Comparison of ENCODE assay signal across 11 cellular contexts in the genomic region with DNA sequence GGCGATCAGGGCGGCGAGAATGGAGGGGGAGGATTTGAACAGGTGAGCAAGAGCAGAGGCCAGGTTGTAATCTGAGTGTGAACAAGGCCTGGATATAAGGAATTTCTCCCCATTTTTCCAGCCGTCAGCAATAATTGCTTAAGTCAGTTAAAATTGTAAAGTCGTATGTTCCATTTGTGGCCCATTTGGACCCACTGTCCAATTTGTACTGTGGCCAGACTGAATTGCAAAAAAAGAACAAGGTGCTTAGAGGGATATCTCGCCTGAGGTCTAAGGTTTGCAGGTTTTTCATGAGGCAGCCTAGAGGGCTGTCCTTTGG. TPM values are rescaled to one million over a fixed set of nuclear protein-coding genes. Genes with fewer than 3 reads are reported as not detected.
DNase-seq lines count a peak whose midpoint lies in the region; ATAC-seq and TF ChIP-seq lines count a peak whose summit lies in the region.
"Had no signal": no experiment of that assay in that cellular context is flagged by ENCODE, and none has a peak within 500 bp of the region (broad histone marks: within the 10 kb centered on the region; RNA-seq: fewer than 3 reads in every experiment).

No MANE protein-coding gene starts in this region.

- POLR2A ChIA-PET in T-cell (lab: Charles Lee): no interaction called here

- H3K4me1 Mint-ChIP-seq in activated T-cell treated with anti-CD3 and anti-CD28 coated beads, Interleukin-2, amount 50 U/mL, for 24 hours (ENCODE audit: low read depth): peaks cover 21% of the 10 kb centered on the region
- peaks cover 15 to 21% (median 18%) of the 10 kb centered on the region in 3 donors for H3K4me1 Mint-ChIP-seq in T-cell
- peaks cover 15% of the 10 kb centered on the region for H3K4me1 Mint-ChIP-seq in glutamatergic neuron (ENCODE audit: low read depth, unreplicated experiment)

- H3K4me1 ChIP-seq in subcutaneous abdominal adipose tissue (ENCODE audit: control insufficient read depth in 5 of 5, insufficient read depth in 5 of 5, low read length in 5 of 5): peaks cover 0 to 9% (median 5%) of the 10 kb centered on the region in 5 donors

- no peaks in the 10 kb centered on the region for H3K27me3 ChIP-seq in subcutaneous abdominal adipose tissue (ENCODE audit: control insufficient read depth in 5 of 5, insufficient read depth in 4 of 5, low read length in 5 of 5)
- H3K27me3 ChIP-seq: esophagus muscularis mucosa, sigmoid colon had no signal

- H3K9me3 Mint-ChIP-seq in activated T-cell treated with anti-CD3 and anti-CD28 coated beads, Interleukin-2, amount 50 U/mL, for 24 hours: no peaks in the 10 kb centered on the region
- H3K9me3 Mint-ChIP-seq in T-cell: no peaks in the 10 kb centered on the region
- peaks cover 3% of the 10 kb centered on the region for H3K9me3 Mint-ChIP-seq in glutamatergic neuron (ENCODE audit: unreplicated experiment)

- H3K9ac ChIP-seq in subcutaneous abdominal adipose tissue (ENCODE audit: low read length in 5 of 5): no peak overlapping the region

- DNase-seq in activated T-cell treated with anti-CD3 and anti-CD28 coated beads, Interleukin-2, amount 50 U/mL, for 24 hours: no peak
- DNase-seq in activated T-cell treated with anti-CD3 and anti-CD28 coated beads, Interleukin-2, amount 50 U/mL, for 1 hour: no peak
- DNase-seq in T-cell: no peak
- DNase-seq in glutamatergic neuron: no peak
- no peak for DNase-seq in KBM-7
- DNase-seq in OCI-M1 (lab: John Stamatoyannopoulos, UW): no peak

- CTCF ChIA-PET in T-cell (lab: Charles Lee): no interaction called here

- TF ChIP-seq CTCF in glutamatergic neuron (IDR thresholded peaks at IDR 0.05; ENCODE audit: partially characterized antibody, unreplicated experiment): no peak

- ATAC-seq in T-cell (replicated peaks in 1 of 4) (peak in 1 of 4 experiments; percentile 22), GM18520 (IDR thresholded peaks at IDR 0.05; ENCODE audit: unreplicated experiment) (no peak)

- in situ Hi-C loops in KBM-7 (cut with MboI; ENCODE audit: low pct_unique_long_range_greater_than_20kb, low sequenced_read_pairs): no loop called here

- H3K27ac ChIP-seq in subcutaneous abdominal adipose tissue (ENCODE audit: low read depth, low read length): no peak overlapping the region
- H3K27ac ChIP-seq: esophagus muscularis mucosa, sigmoid colon had no signal

- H3K36me3 ChIP-seq in subcutaneous abdominal adipose tissue (ENCODE audit: control insufficient read depth in 5 of 5, insufficient read depth in 5 of 5, low read length in 5 of 5): no peaks in the 10 kb centered on the region
- H3K36me3 ChIP-seq: esophagus muscularis mucosa, sigmoid colon had no signal

- peak overlapping the region; percentile 88 for H3K27ac Mint-ChIP-seq in activated T-cell treated with anti-CD3 and anti-CD28 coated beads, Interleukin-2, amount 50 U/mL, for 24 hours
- H3K27ac Mint-ChIP-seq in T-cell (no peak overlapping the region), glutamatergic neuron (ENCODE audit: unreplicated experiment) (peak overlapping the region; percentile 71)

- H3K27me3 Mint-ChIP-seq in activated T-cell treated with anti-CD3 and anti-CD28 coated beads, Interleukin-2, amount 50 U/mL, for 24 hours: no peaks in the 10 kb centered on the region
- H3K27me3 Mint-ChIP-seq in T-cell: no peaks in the 10 kb centered on the region
- peaks cover 5% of the 10 kb centered on the region for H3K27me3 Mint-ChIP-seq in glutamatergic neuron (ENCODE audit: unreplicated experiment)

- no peaks in the 10 kb centered on the region for H3K36me3 Mint-ChIP-seq in activated T-cell treated with anti-CD3 and anti-CD28 coated beads, Interleukin-2, amount 50 U/mL, for 24 hours (ENCODE audit: low read depth)
- H3K36me3 Mint-ChIP-seq in T-cell: no peaks in the 10 kb centered on the region
- H3K36me3 Mint-ChIP-seq in glutamatergic neuron (ENCODE audit: unreplicated experiment): no peaks in the 10 kb centered on the region

- no peaks in the 10 kb centered on the region for H3K9me3 ChIP-seq in subcutaneous abdominal adipose tissue (ENCODE audit: control insufficient read depth in 5 of 5, low read length in 5 of 5)
- H3K9me3 ChIP-seq: esophagus muscularis mucosa, sigmoid colon had no signal

- H3K4me3 Mint-ChIP-seq in activated T-cell treated with anti-CD3 and anti-CD28 coated beads, Interleukin-2, amount 50 U/mL, for 24 hours: peak overlapping the region; percentile 48
- H3K4me3 Mint-ChIP-seq in T-cell (peak overlapping the region in 2 of 3 donors; percentile 1 to 57), glutamatergic neuron (ENCODE audit: unreplicated experiment) (peak overlapping the region; percentile 54)

- peak overlapping the region in 3 of 5 donors; percentile 30 to 44 (median 37) for H3K4me3 ChIP-seq in subcutaneous abdominal adipose tissue (ENCODE audit: low read depth in 1 of 5, low read length in 5 of 5)

RNA-seq across cellular contexts. Expression of a gene that starts 1.0 kb away (rescaled TPM):
- total RNA-seq in T-cell: 1 to 10 TPM in 2 of 5 donors, under 1 TPM in 3; 0.21 to 1.2 (median 0.90) TPM
- 0.59 TPM for total RNA-seq in glutamatergic neuron (ENCODE audit: unreplicated experiment)
- total RNA-seq: esophagus muscularis mucosa, left lobe of liver, sigmoid colon had no signal

RNA-seq across cellular contexts. Expression of a gene that starts 31.3 kb away (rescaled TPM):
- total RNA-seq in T-cell: 10 to 100 TPM; 21.3 to 32.0 (median 28.5) TPM
- total RNA-seq in glutamatergic neuron (ENCODE audit: unreplicated experiment): 33.9 TPM

RNA-seq across cellular contexts. Expression of a gene that starts 45.1 kb away (rescaled TPM):
- total RNA-seq in T-cell (10 to 100 TPM; 17.0 to 40.9 (median 37.6) TPM), glutamatergic neuron (ENCODE audit: unreplicated experiment) (15.7 TPM)

RNA-seq across cellular contexts. Expression of a gene that starts 50.0 kb away (rescaled TPM):
- 10 to 100 TPM; 14.4 to 21.7 (median 18.6) TPM for total RNA-seq in T-cell
- 28.7 TPM for total RNA-seq in glutamatergic neuron (ENCODE audit: unreplicated experiment)

Comparison
In these comparisons a context has a peak if more than half of its experiments do, and no peak if none do; other contexts are left out.
1. H3K27ac Mint-ChIP-seq: peak in activated T-cell treated with anti-CD3 and anti-CD28 coated beads, Interleukin-2, amount 50 U/mL, for 24 hours (single experiment) and glutamatergic neuron (single experiment); none in T-cell (0 of 2).
2. Peak in every context shown above with its lines, with median percentiles within 50 percentile points of each other: H3K4me3 Mint-ChIP-seq.